15 cellular contexts compared by ENCODE assay signal in the genomic region with DNA sequence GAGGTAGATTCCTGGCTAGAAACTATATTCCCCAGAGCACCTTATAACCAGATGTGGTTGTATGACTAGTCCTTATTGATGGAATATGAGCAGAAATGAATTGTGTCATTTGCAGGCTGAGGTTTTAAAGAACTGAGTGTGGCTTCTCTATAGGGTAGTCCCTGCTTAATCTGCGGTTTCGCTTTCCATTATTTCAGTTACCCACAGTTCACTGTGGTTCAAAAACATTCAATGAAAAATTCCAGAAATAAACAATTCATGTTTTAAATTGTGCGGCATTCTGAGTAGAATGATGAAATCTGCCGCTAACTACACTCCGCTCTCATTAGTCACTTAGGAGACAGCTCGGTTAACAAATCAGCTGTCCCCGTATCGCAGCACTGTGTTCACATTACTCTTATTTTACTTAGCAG.
DNase-seq lines count a peak whose midpoint lies in the region; ATAC-seq and TF ChIP-seq lines count a peak whose summit lies in the region.
"Had no signal": no experiment of that assay in that cellular context is flagged by ENCODE, and none has a peak within 500 bp of the region (broad histone marks: within the 10 kb centered on the region; RNA-seq: fewer than 3 reads in every experiment).

No MANE protein-coding gene starts in this region.

- TF ChIP-seq POLR2A in gastrocnemius medialis (IDR thresholded peaks at IDR 0.05): no peak
- TF ChIP-seq POLR2A in GM18505 (IDR thresholded peaks at IDR 0.05; ENCODE audit: borderline replicate concordance, extremely low read depth, insufficient read depth, insufficient read length): no peak

- TF ChIP-seq CTCF in fibroblast of villous mesenchyme (IDR thresholded peaks at IDR 0.05; ENCODE audit: insufficient read depth, low read depth, low read length): no peak
- no peak for TF ChIP-seq CTCF in GM13976 (IDR thresholded peaks at IDR 0.05; ENCODE audit: borderline replicate concordance, control extremely low read depth, extremely low read depth, insufficient read depth, missing control alignments)
- TF ChIP-seq CTCF in gastrocnemius medialis (IDR thresholded peaks at IDR 0.05 in 4 of 5, conservative IDR thresholded peaks at IDR 0.05 in 1 of 5): no peak

- peaks cover 0 to 4% of the 10 kb centered on the region in 2 donors for H3K27me3 Mint-ChIP-seq in CD4-positive, alpha-beta memory T cell
- H3K27me3 Mint-ChIP-seq in activated CD4-positive, alpha-beta memory T cell treated with anti-CD3 and anti-CD28 coated beads for 36 hours: peaks cover 1% of the 10 kb centered on the region

- peaks cover 9% of the 10 kb centered on the region for H3K4me1 ChIP-seq in CD4-positive, alpha-beta memory T cell (ENCODE audit: insufficient read depth, low read length)
- peaks cover 3 to 4% of the 10 kb centered on the region in 2 donors for H3K4me1 ChIP-seq in gastrocnemius medialis
- H3K4me1 ChIP-seq: Peyer's patch had no signal

- CTCF ChIA-PET in CD4-positive, alpha-beta memory T cell (lab: Charles Lee; ENCODE audit: partially characterized antibody): no interaction called here
- CTCF ChIA-PET in activated CD4-positive, alpha-beta memory T cell treated with anti-CD3 and anti-CD28 coated beads for 36 hours (lab: Charles Lee): interaction anchor here (0.6 to 1.0 kb wide), 4 partner anchors 16 to 476 kb away, joined by 3 to 5 read pairs (median 4); no protein-coding TSS in a partner anchor

- H3K4me3 ChIP-seq in CD4-positive, alpha-beta memory T cell (ENCODE audit: low read length in 2 of 2): no peak overlapping the region
- no peak overlapping the region for H3K4me3 ChIP-seq in fibroblast of villous mesenchyme (ENCODE audit: low read depth, low read length)
- H3K4me3 ChIP-seq in gastrocnemius medialis: no peak overlapping the region
- H3K4me3 ChIP-seq: left ventricle myocardium inferior, Peyer's patch had no signal

- no peaks in the 10 kb centered on the region for H3K27me3 ChIP-seq in CD4-positive, alpha-beta memory T cell (ENCODE audit: insufficient read depth, low read length)
- no peaks in the 10 kb centered on the region for H3K27me3 ChIP-seq in gastrocnemius medialis
- H3K27me3 ChIP-seq: Peyer's patch had no signal

- ATAC-seq in gastrocnemius medialis (no peak), GM18505 (IDR thresholded peaks at IDR 0.05; ENCODE audit: unreplicated experiment) (no peak)
- ATAC-seq: HepG2 had no signal

- in situ Hi-C loops in GM13976 (cut with MboI; ENCODE audit: low sequenced_read_pairs, unreplicated experiment) (no loop called here), gastrocnemius medialis (cut with MboI; ENCODE audit: low sequenced_read_pairs in 4 of 4) (no loop called here)

- intact Hi-C loops in CD4-positive, alpha-beta memory T cell (cut with micrococcal nuclease): no loop called here
- intact Hi-C loops in activated CD4-positive, alpha-beta memory T cell treated with anti-CD3 and anti-CD28 coated beads for 36 hours (cut with micrococcal nuclease): loop anchor here (1.0 to 2.0 kb wide), 2 partner anchors 8 to 19 kb away; no protein-coding TSS in a partner anchor
- intact Hi-C loops in gastrocnemius medialis (cut with DNase I; ENCODE audit: low total_unique reads): no loop called here

- H3K36me3 Mint-ChIP-seq in CD4-positive, alpha-beta memory T cell: no peaks in the 10 kb centered on the region
- H3K36me3 Mint-ChIP-seq in activated CD4-positive, alpha-beta memory T cell treated with anti-CD3 and anti-CD28 coated beads for 36 hours: no peaks in the 10 kb centered on the region

- POLR2A ChIA-PET in CD4-positive, alpha-beta memory T cell (lab: Charles Lee; ENCODE audit: partially characterized antibody): no interaction called here
- POLR2A ChIA-PET in activated CD4-positive, alpha-beta memory T cell treated with anti-CD3 and anti-CD28 coated beads for 36 hours (lab: Charles Lee): no interaction called here

- no peaks in the 10 kb centered on the region for H3K36me3 ChIP-seq in CD4-positive, alpha-beta memory T cell (ENCODE audit: insufficient read depth, low read length)
- H3K36me3 ChIP-seq in gastrocnemius medialis: no peaks in the 10 kb centered on the region
- H3K36me3 ChIP-seq: left ventricle myocardium inferior, Peyer's patch had no signal

- H3K4me1 Mint-ChIP-seq in CD4-positive, alpha-beta memory T cell: peaks cover 13 to 22% (median 16%) of the 10 kb centered on the region in 4 donors
- peaks cover 35% of the 10 kb centered on the region for H3K4me1 Mint-ChIP-seq in activated CD4-positive, alpha-beta memory T cell treated with anti-CD3 and anti-CD28 coated beads for 36 hours (ENCODE audit: low read depth)

- DNase-seq in CD4-positive, alpha-beta memory T cell: peak in 1 of 5 donors; percentile 19
- DNase-seq in M059J (ENCODE audit: low read depth) (peak; percentile 61), fibroblast of villous mesenchyme (ENCODE audit: low read depth) (peak; percentile 74), mesenteric fat pad (ENCODE audit: low spot score) (no peak), GM13976 (ENCODE audit: low spot score) (no peak), gastrocnemius medialis (no peak)
- DNase-seq in activated CD4-positive, alpha-beta memory T cell treated with anti-CD3 and anti-CD28 coated beads for 36 hours: no peak
- DNase-seq: left ventricle myocardium inferior; NCI-H1436 treated with DMSO at 0.1 percent for 48 hours; NCI-H446 treated with DMSO at 0.1 percent for 48 hours; Peyer's patch; stimulated activated CD4-positive, alpha-beta T cell treated with anti-CD3 and anti-CD28 coated beads, Interleukin-4, amount 100 ng/mL, for 1 hour had no signal

- peak overlapping the region in 2 of 7 donors; percentile 34 to 38 for H3K27ac Mint-ChIP-seq in CD4-positive, alpha-beta memory T cell
- peak overlapping the region; percentile 45 for H3K27ac Mint-ChIP-seq in activated CD4-positive, alpha-beta memory T cell treated with anti-CD3 and anti-CD28 coated beads for 36 hours

- peak overlapping the region; percentile 60 to 78 (median 72) for H3K4me3 Mint-ChIP-seq in CD4-positive, alpha-beta memory T cell
- no peak overlapping the region for H3K4me3 Mint-ChIP-seq in activated CD4-positive, alpha-beta memory T cell treated with anti-CD3 and anti-CD28 coated beads for 36 hours

- H3K9me3 Mint-ChIP-seq in CD4-positive, alpha-beta memory T cell: peaks cover 0 to 2% (median 0%) of the 10 kb centered on the region in 8 donors
- no peaks in the 10 kb centered on the region for H3K9me3 Mint-ChIP-seq in activated CD4-positive, alpha-beta memory T cell treated with anti-CD3 and anti-CD28 coated beads for 36 hours
- H3K9me3 Mint-ChIP-seq: naive thymus-derived CD4-positive, alpha-beta T cell had no signal

- H3K27ac ChIP-seq in CD4-positive, alpha-beta memory T cell (ENCODE audit: low read depth, low read length): no peak overlapping the region
- no peak overlapping the region for H3K27ac ChIP-seq in gastrocnemius medialis
- H3K27ac ChIP-seq: left ventricle myocardium inferior, Peyer's patch had no signal

- no peaks in the 10 kb centered on the region for H3K9me3 ChIP-seq in CD4-positive, alpha-beta memory T cell (ENCODE audit: control insufficient read depth in 1 of 2, low read length in 2 of 2)
- H3K9me3 ChIP-seq in gastrocnemius medialis: no peaks in the 10 kb centered on the region
- H3K9me3 ChIP-seq: left ventricle myocardium inferior, Peyer's patch had no signal

Comparison
In these comparisons a context has a peak if more than half of its experiments do, and no peak if none do; other contexts are left out.
1. DNase-seq: peak in M059J (single experiment) and fibroblast of villous mesenchyme (single experiment); none in activated CD4-positive, alpha-beta memory T cell treated with anti-CD3 and anti-CD28 coated beads for 36 hours (single experiment), mesenteric fat pad (single experiment), GM13976 (single experiment) and gastrocnemius medialis (0 of 2).